In genomic region chr16:85152414-85153030, GRCh38 we compare ENCODE assay signal across 16 cellular contexts. TPM values are rescaled to one million over a fixed set of nuclear protein-coding genes. Genes with fewer than 3 reads are reported as not detected.
DNase-seq lines count a peak whose midpoint lies in the region; ATAC-seq, FAIRE-seq and TF ChIP-seq lines count a peak whose summit lies in the region.
"Had no signal": no experiment of that assay in that cellular context is flagged by ENCODE, and none has a peak within 500 bp of the region (broad histone marks: within the 10 kb centered on the region; RNA-seq: fewer than 3 reads in every experiment).

No MANE protein-coding gene starts in this region.

- 74% methylated on average over 14 of the region's 14 CpGs; no CpG with 5 or more reads in 1 of the 2 donors for WGBS in transverse colon (ENCODE audit: low coverage in 1 of 2), 2 donors
- 75 to 82% (median 78%) methylated on average over 14 of the region's 14 CpGs for WGBS in small intestine, 3 donors

- H3K36me3 ChIP-seq in adipocyte (ENCODE audit: control insufficient read depth, insufficient read depth, low read length, severe bottlenecking) (no peaks in the 10 kb centered on the region), transverse colon (no peaks in the 10 kb centered on the region), small intestine (ENCODE audit: control insufficient read depth in 2 of 2, insufficient read depth in 2 of 2, low read length in 2 of 2) (no peaks in the 10 kb centered on the region)
- H3K36me3 ChIP-seq: lower lobe of right lung had no signal

- in situ Hi-C loops in transverse colon (cut with MboI; ENCODE audit: low pct_ligation_motif_present in 1 of 4, low pct_unique_long_range_greater_than_20kb in 1 of 4, low sequenced_read_pairs in 3 of 4), result no loop called here

- peak overlapping the region; percentile 27 for H3K9ac ChIP-seq in adipocyte (ENCODE audit: low read length)

- no peaks in the 10 kb centered on the region for H3K27me3 ChIP-seq in adipocyte (replicated peaks; ENCODE audit: control insufficient read depth, insufficient read depth, low read length)
- no peaks in the 10 kb centered on the region for H3K27me3 ChIP-seq in layer of hippocampus (ENCODE audit: control insufficient read depth, insufficient read depth, low read length)
- H3K27me3 ChIP-seq in transverse colon, result no peaks in the 10 kb centered on the region
- H3K27me3 ChIP-seq in small intestine (ENCODE audit: control insufficient read depth in 2 of 2, insufficient read depth in 2 of 2, low read length in 2 of 2), result no peaks in the 10 kb centered on the region

- H3K4me3 ChIP-seq in adipocyte (ENCODE audit: low read length), result no peak overlapping the region
- H3K4me3 ChIP-seq in transverse colon, result no peak overlapping the region
- H3K4me3 ChIP-seq in small intestine (ENCODE audit: low read depth in 1 of 2, low read length in 2 of 2), result no peak overlapping the region
- H3K4me3 ChIP-seq: A549, lower lobe of right lung had no signal

- no peak for FAIRE-seq in small intestine (lab: Jason Lieb, UNC)
- FAIRE-seq: A549 had no signal

- no peaks in the 10 kb centered on the region for H3K9me3 ChIP-seq in adipocyte (ENCODE audit: control insufficient read depth, low read length)
- no peaks in the 10 kb centered on the region for H3K9me3 ChIP-seq in transverse colon
- no peaks in the 10 kb centered on the region for H3K9me3 ChIP-seq in small intestine (ENCODE audit: control insufficient read depth, low read depth)
- H3K9me3 ChIP-seq: A549, lower lobe of right lung had no signal

- H3K4me1 ChIP-seq in adipocyte (ENCODE audit: control insufficient read depth, insufficient read depth, low read length) (peaks cover 11% of the 10 kb centered on the region), transverse colon (peaks cover 5 to 19% (median 12%) of the 10 kb centered on the region in 4 donors), small intestine (ENCODE audit: control insufficient read depth in 2 of 2, insufficient read depth in 1 of 2, low read depth in 1 of 2, low read length in 1 of 2) (peaks cover 0 to 3% of the 10 kb centered on the region in 2 donors)

- no peak for TF ChIP-seq CTCF in transverse colon (IDR thresholded peaks at IDR 0.05)

- intact Hi-C loops in transverse colon (cut with DNase I; ENCODE audit: low total_unique reads), result no loop called here

- H3K27ac ChIP-seq in layer of hippocampus (ENCODE audit: low read depth, low read length) (peak overlapping the region; percentile 46), transverse colon (peak overlapping the region; percentile 47 to 68 (median 60)), small intestine (ENCODE audit: low read depth in 1 of 2, low read length in 1 of 2) (peak overlapping the region in 1 of 2 donors; percentile 18)
- H3K27ac ChIP-seq: lower lobe of right lung had no signal

- no peak for TF ChIP-seq POLR2A in transverse colon (IDR thresholded peaks at IDR 0.05)

- ATAC-seq in GM19463 (IDR thresholded peaks at IDR 0.05; ENCODE audit: unreplicated experiment), result no peak

- DNase-seq in NCI-H748 (lab: John Stamatoyannopoulos, UW; ENCODE audit: unreplicated experiment), result peak; percentile 9
- DNase-seq in NCI-H748 treated with DMSO at 0.1 percent for 48 hours (lab: John Stamatoyannopoulos, UW), result no peak
- no peak for DNase-seq in adipocyte (ENCODE audit: low read depth)
- no peak for DNase-seq in transverse colon
- no peak for DNase-seq in HT-29 (ENCODE audit: low spot score)
- no peak for DNase-seq in small intestine
- DNase-seq: activated CD4-positive, CD25-positive, alpha-beta regulatory T cell treated with anti-CD3 and anti-CD28 coated beads, Interleukin-2, amount 50 U/mL, for 72 hours; activated T-cell treated with anti-CD3 and anti-CD28 coated beads, Interleukin-2, amount 50 U/mL, for 24 hours; effector memory CD4-positive, alpha-beta T cell; KG1; lower lobe of right lung; NCI-H345 had no signal

- TF ChIP-seq EP300 in transverse colon (IDR thresholded peaks at IDR 0.05; ENCODE audit: low read depth), result no peak

RNA-seq across cellular contexts. Expression of gene CIBAR2, which starts 40.2 kb away (rescaled TPM):
- under 1 TPM in 1 of 4 donors, not detected in 3; 0.79 TPM for total RNA-seq in transverse colon
- total RNA-seq in HT-29 (2014; rRNA removed; shearing (Covaris generic)), result not detected in 2 replicates
- 1 to 10 TPM in 1 of 3 donors, under 1 TPM in 1, not detected in 1; 0.19 to 3.0 TPM for polyA plus RNA-seq in small intestine
- total RNA-seq: posterior vena cava had no signal
- polyA plus RNA-seq: A549 had no signal
